In the genomic region with DNA sequence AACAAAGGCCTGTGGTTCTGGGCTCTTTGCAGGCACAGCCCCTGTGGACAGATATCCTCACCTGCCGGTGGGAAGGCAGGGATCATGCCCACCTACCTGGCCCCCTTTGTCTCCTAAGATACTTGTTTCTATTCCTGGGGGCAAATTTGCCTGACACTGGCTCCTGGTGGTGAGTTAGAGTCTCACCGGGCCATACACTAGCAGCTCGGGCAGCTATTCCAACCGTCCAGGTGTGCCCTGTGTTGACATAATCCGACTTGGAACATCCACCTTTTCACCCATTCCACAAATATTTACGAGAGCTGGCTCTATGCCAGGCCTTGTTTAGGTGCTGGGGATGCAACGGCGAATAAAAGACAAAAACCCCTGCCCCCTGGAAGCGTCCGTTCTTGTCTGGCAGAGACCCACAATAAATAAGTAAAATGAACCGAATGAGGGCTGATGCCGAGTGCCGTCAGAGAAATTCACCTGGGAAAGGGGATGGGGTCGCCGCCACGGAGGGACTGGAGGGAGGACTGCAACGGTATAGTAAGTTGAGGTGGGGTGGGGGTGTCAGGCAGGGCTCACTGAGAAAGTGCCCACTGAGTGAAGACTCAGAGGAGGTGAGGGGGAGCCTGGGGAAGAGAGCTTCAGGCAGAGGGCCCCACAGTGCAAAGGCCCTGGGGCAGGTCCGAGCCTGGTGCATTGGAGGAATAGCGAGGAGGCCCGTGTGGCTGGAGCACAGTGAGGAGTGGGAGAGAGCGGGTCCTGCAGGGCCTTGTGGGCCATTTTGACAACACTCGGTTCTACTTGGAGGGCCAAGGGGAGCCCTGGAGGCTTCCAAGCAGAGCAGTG, we compare ENCODE assay signal across 14 cellular contexts. TPM values are rescaled to one million over a fixed set of nuclear protein-coding genes. Genes with fewer than 3 reads are reported as not detected.
DNase-seq lines count a peak whose midpoint lies in the region; ATAC-seq, FAIRE-seq and TF ChIP-seq lines count a peak whose summit lies in the region.
"Had no signal": no experiment of that assay in that cellular context is flagged by ENCODE, and none has a peak within 500 bp of the region (broad histone marks: within the 10 kb centered on the region; RNA-seq: fewer than 3 reads in every experiment).

No MANE protein-coding gene starts in this region.

- no TSS peak for BruUV-seq in K562 (replicated peaks; lab: Mats Ljungman, UMichigan)

- DNase-seq in DMS153 treated with DMSO at 0.1 percent for 48 hours (lab: John Stamatoyannopoulos, UW; ENCODE audit: unreplicated experiment): peak; percentile 69
- DNase-seq in NCI-H2029 treated with DMSO at 0.1 percent for 48 hours (lab: John Stamatoyannopoulos, UW): peak; percentile 77
- no peak for DNase-seq in K562 (ENCODE audit: extremely low read depth in 1 of 4, low spot score in 3 of 4)
- DNase-seq in mucosa of descending colon: peak in 2 of 3 donors; percentile 10 to 29
- DNase-seq in OCI-M2 (lab: John Stamatoyannopoulos, UW; ENCODE audit: unreplicated experiment): no peak
- DNase-seq in CD1c-positive myeloid dendritic cell (ENCODE audit: extremely low spot score): no peak
- DNase-seq in H54 (ENCODE audit: insufficient read length, low spot score): no peak
- DNase-seq: activated CD4-positive, alpha-beta T cell treated with anti-CD3 and anti-CD28 coated beads for 1 hour; amniotic stem cell; NCI-H1436; right cardiac atrium; stimulated activated naive CD8-positive, alpha-beta T cell treated with anti-CD3 and anti-CD28 coated beads, Interleukin-15, amount 100 ng/mL, for 72 hours had no signal

- H3K4me1 ChIP-seq in K562 (replicated peaks in 1 of 2; ENCODE audit: control insufficient read depth in 2 of 2, insufficient read depth in 2 of 2, low read length in 2 of 2): peaks cover 0 to 23% of the 10 kb centered on the region in 2 experiments; a peak in 2 of 5 replicates
- no peaks in the 10 kb centered on the region for H3K4me1 ChIP-seq in mucosa of descending colon (ENCODE audit: low read depth)

- H3K36me3 ChIP-seq in K562 (ENCODE audit: control insufficient read depth, insufficient read depth, low read length): no peaks in the 10 kb centered on the region
- no peaks in the 10 kb centered on the region for H3K36me3 ChIP-seq in mucosa of descending colon (ENCODE audit: low read depth)

- H2AFZ ChIP-seq in K562 (ENCODE audit: low read depth, low read length): no peak overlapping the region

- H3K9ac ChIP-seq in K562 (ENCODE audit: insufficient read depth in 1 of 2, low read depth in 2 of 2, low read length in 2 of 2): peak overlapping the region in 1 of 2 experiments; percentile 72; a peak in 1 of 4 replicates

- no peak overlapping the region for H3K4me2 ChIP-seq in K562 (ENCODE audit: insufficient read depth, low read length)

- no peak overlapping the region for H3K27ac ChIP-seq in K562 (ENCODE audit: extremely low read depth, low read depth, low read length)
- H3K27ac ChIP-seq: dorsolateral prefrontal cortex had no signal

- H3K9me3 ChIP-seq in K562 (replicated peaks; ENCODE audit: control insufficient read depth, insufficient read depth, low read depth, low read length): no peaks in the 10 kb centered on the region
- H3K9me3 ChIP-seq in mucosa of descending colon: no peaks in the 10 kb centered on the region

- H4K20me1 ChIP-seq in K562 (replicated peaks; ENCODE audit: control insufficient read depth, insufficient read depth, low read length): peaks cover 4% of the 10 kb centered on the region

- no peaks in the 10 kb centered on the region for H3K27me3 ChIP-seq in K562 (ENCODE audit: control insufficient read depth in 2 of 2, insufficient read depth in 2 of 2, low read length in 2 of 2)
- H3K27me3 ChIP-seq: dorsolateral prefrontal cortex had no signal

- no peak for FAIRE-seq in K562 (lab: Jason Lieb, UNC)
- FAIRE-seq in H54 (lab: Jason Lieb, UNC): no peak

- CTCF ChIA-PET in K562 (lab: Yijun Ruan, JAX; ENCODE audit: low intra/inter-chr PET ratio): interaction anchor here (1.9 to 4.0 kb wide), 5 partner anchors 34 to 247 kb away, joined by 7 to 32 read pairs (median 18); partner anchors contain the start of gene NRTN

- POLR2A ChIA-PET in K562 (lab: Yijun Ruan, JAX): interaction anchor here (0.6 to 1.1 kb wide), 2 partner anchors 53 to 246 kb away, joined by 3 read pairs; no protein-coding TSS in a partner anchor

- no peak for TF ChIP-seq EP300 in K562 (IDR thresholded peaks at IDR 0.05; ENCODE audit: low read length)

- intact Hi-C loops in K562 (cut with micrococcal nuclease) (loop anchor here (5.0 kb wide), 1 partner anchor 219 kb away; no protein-coding TSS in a partner anchor), mucosa of descending colon (cut with DNase I, micrococcal nuclease) (loop anchor here (5.0 kb wide), 1 partner anchor 34 kb away; no protein-coding TSS in a partner anchor)

- in situ Hi-C loops in K562 (cut with MboI): loop anchor here (5.0 kb wide), 1 partner anchor 219 kb away; no protein-coding TSS in a partner anchor

- WGBS in K562 (ENCODE audit: insufficient coverage, low coverage, missing lambda C conversion rate): 77% methylated on average over 22 of the region's 22 CpGs

- no peak for TF ChIP-seq RAD21 in K562 (CRISPR knock-in tag; conservative IDR thresholded peaks at IDR 0.05 in 1 of 2, IDR thresholded peaks at IDR 0.05 in 1 of 2)

- H3K79me2 ChIP-seq in K562 (ENCODE audit: control insufficient read depth, insufficient read depth, low read length): no peaks in the 10 kb centered on the region

- H3K4me3 ChIP-seq in K562: no peak overlapping the region
- no peak overlapping the region for H3K4me3 ChIP-seq in mucosa of descending colon

- ATAC-seq in K562 (no peak), mucosa of descending colon (peak; percentile 50), HG02798 (IDR thresholded peaks at IDR 0.05; ENCODE audit: poor library complexity, unreplicated experiment) (no peak)

- TF ChIP-seq POLR2A in K562 (conservative IDR thresholded peaks at IDR 0.05): no peak
- no peak for TF ChIP-seq POLR2A in H54 (IDR thresholded peaks at IDR 0.05; ENCODE audit: low read depth, low read length)

- peaks cover 2% of the 10 kb centered on the region for H3K9me1 ChIP-seq in K562 (ENCODE audit: control insufficient read depth, insufficient read depth, low read length)

- TF ChIP-seq CTCF in K562 (IDR thresholded peaks at IDR 0.05 in 2 of 3, conservative IDR thresholded peaks at IDR 0.05 in 1 of 3; ENCODE audit: insufficient read depth in 2 of 3, low read depth in 1 of 3, low read length in 3 of 3) (peak in 1 of 3 experiments; percentile 3; a peak in 1 of 6 replicates), mucosa of descending colon (IDR thresholded peaks at IDR 0.05) (no peak)

TF ChIP-seq in K562, 482 proteins besides CTCF, POLR2A, EP300 and RAD21:
- TF ChIP-seq POLR2B (IDR thresholded peaks at IDR 0.05; ENCODE audit: low read depth, partially characterized antibody) (no peak), NFIC (IDR thresholded peaks at IDR 0.05) (peak; percentile 71), POLR2G (IDR thresholded peaks at IDR 0.05; ENCODE audit: low read depth, low read length) (0 out of 2 replicates have a peak, but pooled peaks have one; percentile 7)
- TF ChIP-seq, protein P1, sequence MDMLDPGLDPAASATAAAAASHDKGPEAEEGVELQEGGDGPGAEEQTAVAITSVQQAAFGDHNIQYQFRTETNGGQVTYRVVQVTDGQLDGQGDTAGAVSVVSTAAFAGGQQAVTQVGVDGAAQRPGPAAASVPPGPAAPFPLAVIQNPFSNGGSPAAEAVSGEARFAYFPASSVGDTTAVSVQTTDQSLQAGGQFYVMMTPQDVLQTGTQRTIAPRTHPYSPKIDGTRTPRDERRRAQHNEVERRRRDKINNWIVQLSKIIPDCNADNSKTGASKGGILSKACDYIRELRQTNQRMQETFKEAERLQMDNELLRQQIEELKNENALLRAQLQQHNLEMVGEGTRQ (CRISPR knock-in tag; IDR thresholded peaks at IDR 0.05): no peak

RNA-seq across cellular contexts. Expression of gene RANBP3, which starts 43.2 kb away (rescaled TPM):
- total RNA-seq in K562 (2011; cell fraction: chromatin; rRNA removed; ENCODE audit: low replicate concordance): 101 and 160 TPM in 2 replicates
- 112 and 117 TPM in 2 replicates for total RNA-seq in K562 (2011; cell fraction: nucleolus; rRNA removed)
- 92.0 and 98.2 TPM in 2 replicates for total RNA-seq in K562 (2011; cell fraction: nucleoplasm; rRNA removed)
- total RNA-seq in K562 (2014; rRNA removed) (63.2 and 82.2 TPM in 2 replicates), K562 (2014; rRNA removed; fragmentation: Illumina TruSeq; extraction: Trizol) (42.0 and 48.5 TPM in 2 replicates), K562 (2015; rRNA removed; fragmentation: Illumina TruSeq; extraction: Trizol) (54.4 and 66.7 TPM in 2 replicates), K562 (2021) (63.1 and 70.3 TPM in 2 replicates), mucosa of descending colon (10 to 100 TPM; 47.0 to 94.2 (median 60.5) TPM)
- polyA plus RNA-seq in K562 (2011; rRNA removed) (46.6 and 57.6 TPM in 2 replicates), K562 (2014; fragmentation: Illumina TruSeq; extraction: Trizol) (68.9 and 81.9 TPM in 2 replicates), K562 (2014; fragmentation: Nextera tagmentation; extraction: Ambion mirVana) (1 to 10 TPM in 1 of 2 experiments, under 1 TPM in 1; 0.90 to 1.8 TPM), K562 (2014; rRNA removed) (84.7 and 95.1 TPM in 2 replicates)
- 70.4 and 122 TPM in 2 replicates for polyA plus RNA-seq in K562 (2011; cell fraction: cytosol; rRNA removed)
- 84.9 and 193 TPM in 2 replicates for polyA plus RNA-seq in K562 (2011; cell fraction: nucleus; rRNA removed)
- 65.4 and 79.1 TPM in 2 replicates for polyA plus RNA-seq in K562 (2012)
- polyA minus RNA-seq in K562 (2011; rRNA and poly(A)+ RNA removed): 29.0 and 45.3 TPM in 2 replicates
- 53.6 and 66.7 TPM in 2 replicates for polyA minus RNA-seq in K562 (2011; cell fraction: cytosol; rRNA and poly(A)+ RNA removed)
- 32.7 and 38.9 TPM in 2 replicates for polyA minus RNA-seq in K562 (2011; cell fraction: nucleus; rRNA and poly(A)+ RNA removed)

Comparison
In these comparisons a context has a peak if more than half of its experiments do, and no peak if none do; other contexts are left out.
1. DNase-seq: peak in DMS153 treated with DMSO at 0.1 percent for 48 hours (single experiment), NCI-H2029 treated with DMSO at 0.1 percent for 48 hours (single experiment) and mucosa of descending colon (2 of 3); none in K562 (0 of 4), OCI-M2 (single experiment), CD1c-positive myeloid dendritic cell (single experiment) and H54 (single experiment).